8 cellular contexts compared by ENCODE assay signal in the genomic region with DNA sequence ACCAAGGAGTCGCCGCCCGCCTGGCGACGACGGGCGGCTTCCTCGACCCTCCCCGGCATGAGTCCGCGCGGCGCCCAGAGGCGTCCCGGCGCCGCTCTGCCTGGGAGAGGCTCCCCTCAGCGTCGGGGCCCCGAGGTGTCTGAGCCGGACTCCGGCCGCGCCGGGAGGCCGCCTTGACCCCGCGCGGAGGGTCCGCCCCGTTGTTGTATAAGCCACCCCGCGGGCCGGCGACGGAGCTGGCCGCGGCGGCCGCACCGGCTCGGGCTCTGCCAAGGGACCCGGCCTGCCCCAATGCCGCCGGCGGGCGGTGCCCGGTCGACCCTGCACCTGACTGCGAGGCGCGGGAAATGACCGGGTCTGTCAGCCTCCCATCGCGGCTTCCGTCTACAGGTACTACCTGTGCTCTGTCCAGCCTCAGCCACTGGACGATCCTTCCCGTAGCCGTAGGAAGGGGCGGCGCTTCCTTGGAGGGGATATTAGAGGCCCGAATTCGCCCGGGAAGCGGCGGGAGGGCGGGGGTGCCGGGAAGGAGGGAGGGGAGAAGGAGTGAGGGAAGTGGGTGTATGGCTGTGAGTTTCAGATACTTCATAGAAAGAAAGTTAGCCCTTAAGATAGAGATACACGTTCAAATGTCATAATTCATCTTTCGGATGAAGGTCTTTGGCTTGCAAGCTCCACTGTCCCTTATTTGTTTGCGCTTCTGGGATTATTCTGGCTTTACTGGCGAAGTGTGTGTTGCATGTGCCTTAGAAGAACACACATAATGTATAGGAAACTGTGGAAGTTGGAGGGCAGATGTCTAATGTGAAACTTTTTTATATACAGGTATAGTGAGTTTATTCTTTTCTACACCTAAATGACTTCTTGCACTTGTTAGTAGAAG. TPM values are rescaled to one million over a fixed set of nuclear protein-coding genes. Genes with fewer than 3 reads are reported as not detected.
DNase-seq lines count a peak whose midpoint lies in the region; ATAC-seq, FAIRE-seq and TF ChIP-seq lines count a peak whose summit lies in the region.

No MANE protein-coding gene starts in this region.

- FAIRE-seq in K562 (lab: Jason Lieb, UNC): no peak

- TF ChIP-seq RAD21 in K562 (CRISPR knock-in tag; conservative IDR thresholded peaks at IDR 0.05 in 1 of 2, IDR thresholded peaks at IDR 0.05 in 1 of 2): peak in 1 of 2 experiments; percentile 11; a peak in 1 of 4 replicates

- H3K36me3 ChIP-seq in K562 (ENCODE audit: control insufficient read depth, insufficient read depth, low read length): peaks cover 12% of the 10 kb centered on the region
- H3K36me3 ChIP-seq in iPS-18a (ENCODE audit: control insufficient read depth, low read depth, low read length): no peaks in the 10 kb centered on the region
- H3K36me3 ChIP-seq in skeletal muscle satellite cell (ENCODE audit: insufficient read depth, low read length): no peaks in the 10 kb centered on the region

- no peak for TF ChIP-seq CTCF in K562 (IDR thresholded peaks at IDR 0.05 in 2 of 3, conservative IDR thresholded peaks at IDR 0.05 in 1 of 3; ENCODE audit: insufficient read depth in 2 of 3, low read depth in 1 of 3, low read length in 3 of 3)

- H3K27me3 ChIP-seq in K562 (ENCODE audit: control insufficient read depth in 2 of 2, insufficient read depth in 2 of 2, low read length in 2 of 2) (no peaks in the 10 kb centered on the region), iPS-18a (ENCODE audit: control insufficient read depth, insufficient read depth, low read length) (peaks cover 3% of the 10 kb centered on the region), skeletal muscle satellite cell (ENCODE audit: control insufficient read depth, insufficient read depth, low read length) (no peaks in the 10 kb centered on the region)

- H2AFZ ChIP-seq in K562 (ENCODE audit: low read depth, low read length): peak overlapping the region; percentile 65

- DNase-seq in D341Med (ENCODE audit: low spot score): peak; percentile 76
- DNase-seq in HuH-7 (ENCODE audit: low spot score): peak; percentile 62
- DNase-seq in T-helper 1 cell: peak; percentile 16 to 43 (median 24)
- DNase-seq in K562 (ENCODE audit: extremely low read depth in 1 of 4, low spot score in 3 of 4): peak; percentile 77 to 91 (median 80)
- DNase-seq in middle frontal gyrus (ENCODE audit: extremely low spot score, low spot score): no peak

- H3K4me2 ChIP-seq in K562 (ENCODE audit: insufficient read depth, low read length): peak overlapping the region; percentile 95
- H3K4me2 ChIP-seq in skeletal muscle satellite cell (ENCODE audit: low read length): peak overlapping the region; percentile 99

- no peaks in the 10 kb centered on the region for H3K9me3 ChIP-seq in K562 (replicated peaks; ENCODE audit: control insufficient read depth, insufficient read depth, low read depth, low read length)
- no peaks in the 10 kb centered on the region for H3K9me3 ChIP-seq in iPS-18a (ENCODE audit: control insufficient read depth, low read depth, low read length)
- H3K9me3 ChIP-seq in skeletal muscle satellite cell (replicated peaks; ENCODE audit: low read length): no peaks in the 10 kb centered on the region

- in situ Hi-C loops in K562 (cut with MboI): no loop called here

- H3K4me3 ChIP-seq in K562 (peak overlapping the region; percentile 80), iPS-18a (ENCODE audit: low read length) (peak overlapping the region; percentile 77), skeletal muscle satellite cell (ENCODE audit: low read length) (peak overlapping the region; percentile 96)

- H3K4me1 ChIP-seq in K562 (replicated peaks in 1 of 2; ENCODE audit: control insufficient read depth in 2 of 2, insufficient read depth in 2 of 2, low read length in 2 of 2) (peaks cover 42 to 64% of the 10 kb centered on the region in 2 experiments), iPS-18a (ENCODE audit: control insufficient read depth, low read depth, low read length) (peaks cover 36% of the 10 kb centered on the region), skeletal muscle satellite cell (ENCODE audit: control insufficient read depth, insufficient read depth, low read length) (peaks cover 38% of the 10 kb centered on the region)

- POLR2A ChIA-PET in K562 (lab: Yijun Ruan, JAX): interaction anchor here (0.6 to 4.4 kb wide), 11 partner anchors 10 to 1002 kb away, joined by 3 to 32 read pairs (median 6); partner anchors contain the start of gene ANO10

- H3K27ac ChIP-seq in K562 (ENCODE audit: extremely low read depth, low read depth, low read length): peak overlapping the region; percentile 91
- H3K27ac ChIP-seq in iPS-18a (ENCODE audit: low read length): no peak overlapping the region

- H4K20me1 ChIP-seq in K562 (replicated peaks; ENCODE audit: control insufficient read depth, insufficient read depth, low read length): peaks cover 10% of the 10 kb centered on the region; the same call in 1 of the 2 replicates

- no TSS peak for BruUV-seq in K562 (replicated peaks; lab: Mats Ljungman, UMichigan)

- CTCF ChIA-PET in K562 (lab: Yijun Ruan, JAX; ENCODE audit: low intra/inter-chr PET ratio): interaction anchor here (0.6 to 0.7 kb wide), 2 partner anchors 19 to 860 kb away, joined by 3 read pairs; no protein-coding TSS in a partner anchor

- peak overlapping the region; percentile 83 to 96 for H3K9ac ChIP-seq in K562 (ENCODE audit: insufficient read depth in 1 of 2, low read depth in 2 of 2, low read length in 2 of 2)
- peak overlapping the region; percentile 65 for H3K9ac ChIP-seq in iPS-18a (ENCODE audit: low read length)
- H3K9ac ChIP-seq in skeletal muscle satellite cell (ENCODE audit: low read depth, low read length): peak overlapping the region; percentile 89

- ATAC-seq in GM21447 (IDR thresholded peaks at IDR 0.05; ENCODE audit: unreplicated experiment) (peak; percentile 37), K562 (peak; percentile 50)

- H3K79me2 ChIP-seq in K562 (ENCODE audit: control insufficient read depth, insufficient read depth, low read length): peaks cover 89% of the 10 kb centered on the region

- H3K9me1 ChIP-seq in K562 (ENCODE audit: control insufficient read depth, insufficient read depth, low read length): no peaks in the 10 kb centered on the region

- intact Hi-C loops in K562 (cut with micrococcal nuclease): loop anchor here (1.0 to 2.0 kb wide), 5 partner anchors 32 to 147 kb away; no protein-coding TSS in a partner anchor

- 1% methylated on average over 41 of the region's 72 CpGs for WGBS in K562 (ENCODE audit: insufficient coverage, low coverage, missing lambda C conversion rate)

- TF ChIP-seq POLR2A in K562 (conservative IDR thresholded peaks at IDR 0.05): no peak

- TF ChIP-seq EP300 in K562 (IDR thresholded peaks at IDR 0.05; ENCODE audit: low read length): no peak

TF ChIP-seq in K562, 482 proteins besides CTCF, POLR2A, EP300 and RAD21 (continues in another document):
- TF ChIP-seq ETV1 (tag; conservative IDR thresholded peaks at IDR 0.05; ENCODE audit: low read depth) (no peak), ZNF511 (CRISPR knock-in tag; IDR thresholded peaks at IDR 0.05) (no peak), ZNF224 (CRISPR knock-in tag; IDR thresholded peaks at IDR 0.05) (no peak), EP400 (IDR thresholded peaks at IDR 0.05) (no peak), ZNF41 (CRISPR knock-in tag; conservative IDR thresholded peaks at IDR 0.05) (no peak), ARHGAP35 (IDR thresholded peaks at IDR 0.05; ENCODE audit: partially characterized antibody) (no peak), ZNF717 (CRISPR knock-in tag; IDR thresholded peaks at IDR 0.05) (no peak), CREM (IDR thresholded peaks at IDR 0.05; ENCODE audit: low read depth) (no peak), TAL1 (IDR thresholded peaks at IDR 0.05) (no peak), ZEB2 (IDR thresholded peaks at IDR 0.05) (no peak), HLTF (IDR thresholded peaks at IDR 0.05) (no peak), PHF8 (IDR thresholded peaks at IDR 0.05; ENCODE audit: borderline replicate concordance, low read length) (peak; percentile 44), POLR3A (IDR thresholded peaks at IDR 0.05; ENCODE audit: borderline replicate concordance, extremely low read depth, insufficient read depth, insufficient read length) (no peak)
- TF ChIP-seq, protein P1, sequence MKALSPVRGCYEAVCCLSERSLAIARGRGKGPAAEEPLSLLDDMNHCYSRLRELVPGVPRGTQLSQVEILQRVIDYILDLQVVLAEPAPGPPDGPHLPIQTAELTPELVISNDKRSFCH (CRISPR knock-in tag; IDR thresholded peaks at IDR 0.05): no peak
- TF ChIP-seq, protein P1 (tag; IDR thresholded peaks at IDR 0.05): peak; percentile 53; the same call in 1 of the 2 replicates

RNA-seq across cellular contexts. Expression of gene ABHD5, which starts 0.6 kb away (rescaled TPM):
- 63.4 and 187 TPM in 2 replicates for total RNA-seq in K562 (2011; cell fraction: chromatin; rRNA removed; ENCODE audit: low replicate concordance)
- 28.0 and 52.1 TPM in 2 replicates for total RNA-seq in K562 (2011; cell fraction: nucleolus; rRNA removed)
- total RNA-seq in K562 (2011; cell fraction: nucleoplasm; rRNA removed): 79.9 and 117 TPM in 2 replicates
- total RNA-seq in K562 (2014; rRNA removed): 27.8 and 33.4 TPM in 2 replicates
- 58.9 and 61.4 TPM in 2 replicates for total RNA-seq in K562 (2014; rRNA removed; fragmentation: Illumina TruSeq; extraction: Trizol)
- total RNA-seq in K562 (2015; rRNA removed; fragmentation: Illumina TruSeq; extraction: Trizol): 49.1 and 50.4 TPM in 2 replicates
- total RNA-seq in K562 (2021): 39.9 and 40.7 TPM in 2 replicates
- polyA plus RNA-seq in K562 (2011; rRNA removed): 53.9 and 58.8 TPM in 2 replicates
- polyA plus RNA-seq in K562 (2011; cell fraction: cytosol; rRNA removed): 23.6 and 36.2 TPM in 2 replicates
- polyA plus RNA-seq in K562 (2011; cell fraction: nucleus; rRNA removed): 34.3 and 51.7 TPM in 2 replicates
- 33.9 and 40.6 TPM in 2 replicates for polyA plus RNA-seq in K562 (2012)
- polyA plus RNA-seq in K562 (2014; fragmentation: Illumina TruSeq; extraction: Trizol): 55.0 and 61.7 TPM in 2 replicates
- 10 to 100 TPM; 31.9 to 35.0 TPM for polyA plus RNA-seq in K562 (2014; fragmentation: Nextera tagmentation; extraction: Ambion mirVana)
- polyA plus RNA-seq in K562 (2014; rRNA removed): 37.5 and 38.1 TPM in 2 replicates
- 62.2 and 80.3 TPM in 2 replicates for polyA minus RNA-seq in K562 (2011; rRNA and poly(A)+ RNA removed)
- polyA minus RNA-seq in K562 (2011; cell fraction: cytosol; rRNA and poly(A)+ RNA removed): 18.8 and 25.4 TPM in 2 replicates
- polyA minus RNA-seq in K562 (2011; cell fraction: nucleus; rRNA and poly(A)+ RNA removed): 36.4 and 64.4 TPM in 2 replicates
- 29.1 and 31.9 TPM in 2 replicates for total RNA-seq in skeletal muscle satellite cell (2012; rRNA removed)
